In genomic region chr2:8986327-8986976, GRCh38 we compare ENCODE assay signal across 1 cellular context.
TF ChIP-seq lines count a peak whose summit lies in the region.

No MANE protein-coding gene starts in this region.

TF ChIP-seq in K562, 482 proteins besides CTCF, POLR2A, EP300 and RAD21 (continued from another document and continues in another):
- TF ChIP-seq ZNF592 (IDR thresholded peaks at IDR 0.05) (0 out of 2 replicates have a peak, but pooled peaks have one; percentile 58), ATF3 (IDR thresholded peaks at IDR 0.05) (no peak), ATF3 (CRISPR knock-in tag; conservative IDR thresholded peaks at IDR 0.05) (0 out of 2 replicates have a peak, but pooled peaks have one; percentile 21), NCOA2 (IDR thresholded peaks at IDR 0.05; ENCODE audit: partially characterized antibody in 2 of 2) (no peak), NCOA1 (IDR thresholded peaks at IDR 0.05; ENCODE audit: low read depth) (no peak), RFX5 (IDR thresholded peaks at IDR 0.05; ENCODE audit: low read depth, low read length) (no peak), SMARCA4 (IDR thresholded peaks at IDR 0.05) (0 out of 2 replicates have a peak, but pooled peaks have one; percentile 22), ZBTB9 (CRISPR knock-in tag; IDR thresholded peaks at IDR 0.05) (no peak), CC2D1A (IDR thresholded peaks at IDR 0.05) (peak; percentile 63), OTX1 (CRISPR knock-in tag; IDR thresholded peaks at IDR 0.05) (no peak), CBX3 (IDR thresholded peaks at IDR 0.05; ENCODE audit: borderline replicate concordance in 1 of 2, low read length in 2 of 2) (0 out of 3 replicates have a peak, but pooled peaks of 1 of the 2 experiments have one; percentile 54), NR2C2 (CRISPR knock-in tag; IDR thresholded peaks at IDR 0.05) (no peak), NR2C2 (tag; IDR thresholded peaks at IDR 0.05) (peak; percentile 70), MAX (CRISPR knock-in tag; IDR thresholded peaks at IDR 0.05) (0 out of 2 replicates have a peak, but pooled peaks have one; percentile 13), ZNF584 (CRISPR knock-in tag; IDR thresholded peaks at IDR 0.05; ENCODE audit: low read depth) (0 out of 2 replicates have a peak, but pooled peaks have one; percentile 14), NBN (IDR thresholded peaks at IDR 0.05; ENCODE audit: low read depth) (0 out of 2 replicates have a peak, but pooled peaks have one; percentile 14), TFE3 (CRISPR knock-in tag; IDR thresholded peaks at IDR 0.05) (peak; percentile 91), CHAMP1 (IDR thresholded peaks at IDR 0.05) (peak; percentile 52; the same call in 1 of the 2 replicates), TOE1 (IDR thresholded peaks at IDR 0.05; ENCODE audit: borderline replicate concordance) (peak; percentile 95), TOE1 (CRISPR knock-in tag; IDR thresholded peaks at IDR 0.05; ENCODE audit: borderline replicate concordance, low read depth) (no peak), PKNOX1 (IDR thresholded peaks at IDR 0.05) (peak; percentile 15; the same call in 1 of the 2 replicates), RBM34 (IDR thresholded peaks at IDR 0.05; ENCODE audit: borderline replicate concordance, insufficient read depth, low read length) (no peak), MXI1 (IDR thresholded peaks at IDR 0.05; ENCODE audit: low read depth, low read length) (no peak), MAZ (CRISPR knock-in tag; conservative IDR thresholded peaks at IDR 0.05 in 1 of 2, IDR thresholded peaks at IDR 0.05 in 1 of 2) (peak in 1 of 2 experiments; percentile 47; a peak in 1 of 4 replicates), RAD51 (IDR thresholded peaks at IDR 0.05; ENCODE audit: borderline replicate concordance, low read depth) (peak; percentile 87), NR2F6 (CRISPR knock-in tag; IDR thresholded peaks at IDR 0.05) (no peak), ZFP1 (CRISPR knock-in tag; IDR thresholded peaks at IDR 0.05) (no peak), SMARCE1 (IDR thresholded peaks at IDR 0.05) (0 out of 2 replicates have a peak, but pooled peaks have one; percentile 41), ASH1L (IDR thresholded peaks at IDR 0.05; ENCODE audit: borderline replicate concordance, low read depth, partially characterized antibody) (no peak), ATF7 (IDR thresholded peaks at IDR 0.05) (0 out of 2 replicates have a peak, but pooled peaks have one; percentile 17), STAG1 (CRISPR knock-in tag; IDR thresholded peaks at IDR 0.05; ENCODE audit: borderline replicate concordance) (no peak), SFPQ (IDR thresholded peaks at IDR 0.05; ENCODE audit: low read depth, low read length) (no peak), NRF1 (conservative IDR thresholded peaks at IDR 0.05 in 1 of 2, IDR thresholded peaks at IDR 0.05 in 1 of 2) (peak; percentile 42 to 60), POLR2AphosphoS5 (IDR thresholded peaks at IDR 0.05; ENCODE audit: control insufficient read depth, insufficient read depth, low read depth, low read length) (no peak), ZNF197 (CRISPR knock-in tag; IDR thresholded peaks at IDR 0.05; ENCODE audit: low read depth) (no peak), BCOR (IDR thresholded peaks at IDR 0.05) (0 out of 2 replicates have a peak, but pooled peaks have one; percentile 7), ARID1B (IDR thresholded peaks at IDR 0.05) (peak; percentile 22; the same call in 1 of the 2 replicates), FOS (IDR thresholded peaks at IDR 0.05; ENCODE audit: extremely low read depth, insufficient read length) (no peak), ZNF764 (CRISPR knock-in tag; IDR thresholded peaks at IDR 0.05; ENCODE audit: low read depth) (no peak), ZNF586 (CRISPR knock-in tag; conservative IDR thresholded peaks at IDR 0.05) (no peak), FUS (optimal IDR thresholded peaks at IDR 0.05; ENCODE audit: low read depth, low read length) (no peak), MNT (conservative IDR thresholded peaks at IDR 0.05) (peak in 1 of 2 experiments; percentile 20; a peak in 1 of 4 replicates), DEAF1 (CRISPR knock-in tag; IDR thresholded peaks at IDR 0.05) (0 out of 2 replicates have a peak, but pooled peaks have one; percentile 43), TAF7 (tag; IDR thresholded peaks at IDR 0.05) (peak; percentile 23; the same call in 1 of the 2 replicates), USF1 (CRISPR knock-in tag; IDR thresholded peaks at IDR 0.05) (peak; percentile 82), BMI1 (IDR thresholded peaks at IDR 0.05; ENCODE audit: low read length) (no peak)
